Comparison of ENCODE assay signal across 12 cellular contexts in genomic region chr13:47499358-47500150, GRCh38.
DNase-seq lines count a peak whose midpoint lies in the region; ATAC-seq and TF ChIP-seq lines count a peak whose summit lies in the region.
"Had no signal": no experiment of that assay in that cellular context is flagged by ENCODE, and none has a peak within 500 bp of the region (broad histone marks: within the 10 kb centered on the region; RNA-seq: fewer than 3 reads in every experiment).

No MANE protein-coding gene starts in this region.

- H3K4me3 ChIP-seq in SJCRH30 (no peak overlapping the region), thyroid gland (replicated peaks in 1 of 3) (no peak overlapping the region)

- H3K27me3 ChIP-seq in SJCRH30: no peaks in the 10 kb centered on the region
- H3K27me3 ChIP-seq in thyroid gland: no peaks in the 10 kb centered on the region

- TF ChIP-seq CTCF in omental fat pad (IDR thresholded peaks at IDR 0.05): no peak
- no peak for TF ChIP-seq CTCF in thyroid gland (IDR thresholded peaks at IDR 0.05)

- H3K4me1 ChIP-seq in SJCRH30: no peaks in the 10 kb centered on the region
- no peaks in the 10 kb centered on the region for H3K4me1 ChIP-seq in thyroid gland

- H3K36me3 ChIP-seq in SJCRH30: no peaks in the 10 kb centered on the region
- H3K36me3 ChIP-seq in thyroid gland: no peaks in the 10 kb centered on the region

- H3K9me3 ChIP-seq in SJCRH30 (replicated peaks) (no peaks in the 10 kb centered on the region), thyroid gland (no peaks in the 10 kb centered on the region)

- no peak for TF ChIP-seq POLR2A in thyroid gland (IDR thresholded peaks at IDR 0.05)

- ATAC-seq in omental fat pad (ENCODE audit: low FRiP score): peak; percentile 68

- DNase-seq in DMS53 (lab: John Stamatoyannopoulos, UW) (peak; percentile 65), NOMO-1 treated with dmso at 0.1 percent for 144 hours (lab: John Stamatoyannopoulos, UW; ENCODE audit: unreplicated experiment) (peak; percentile 52), omental fat pad (ENCODE audit: low spot score) (no peak), globus pallidus (ENCODE audit: low spot score) (no peak), SJCRH30 (no peak), thyroid gland (no peak), anterior cingulate cortex (lab: John Stamatoyannopoulos, UW) (no peak)
- DNase-seq: activated effector memory CD4-positive, alpha-beta T cell treated with anti-CD3 and anti-CD28 coated beads, Interleukin-2, amount 50 U/mL, for 16 hours; DND-41; NCI-H2029 treated with DMSO at 0.1 percent for 48 hours; T-helper 9 cell had no signal

- 65 to 76% methylated on average over 7 of the region's 7 CpGs for WGBS in thyroid gland, 2 donors

- intact Hi-C loops in thyroid gland (cut with DNase I): no loop called here

- H3K27ac ChIP-seq in cingulate gyrus (ENCODE audit: low read depth, low read length) (peak overlapping the region; percentile 31), SJCRH30 (no peak overlapping the region), thyroid gland (no peak overlapping the region)

Comparison
In these comparisons a context has a peak if more than half of its experiments do, and no peak if none do; other contexts are left out.
1. DNase-seq: peak in DMS53 (single experiment) and NOMO-1 treated with dmso at 0.1 percent for 144 hours (single experiment); none in omental fat pad (single experiment), globus pallidus (single experiment), SJCRH30 (0 of 2), thyroid gland (0 of 2) and anterior cingulate cortex (0 of 58).